ENCODE assay signal across 11 cellular contexts in the genomic region with DNA sequence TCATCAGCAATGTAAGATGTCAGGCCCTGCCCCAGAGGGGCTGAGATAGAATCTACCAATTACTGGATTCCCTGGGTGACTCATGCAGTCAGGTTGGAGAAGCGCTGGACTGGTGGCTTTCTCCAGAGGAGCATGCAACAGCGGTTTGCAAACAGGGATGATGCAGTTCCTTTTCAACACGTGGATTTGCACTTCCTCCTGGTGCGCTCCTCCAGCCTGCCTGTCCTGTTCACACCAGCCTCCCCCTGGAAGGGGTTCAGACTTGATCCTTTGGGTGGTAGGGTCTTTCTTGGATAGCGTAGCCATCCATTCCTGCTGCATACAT.
A peak's percentile ranks its signal among the peaks of the same experiment; 100 is the strongest.
DNase-seq lines count a peak whose midpoint lies in the region; ATAC-seq and TF ChIP-seq lines count a peak whose summit lies in the region.
"Had no signal": no experiment of that assay in that cellular context is flagged by ENCODE, and none has a peak within 500 bp of the region (broad histone marks: within the 10 kb centered on the region; RNA-seq: fewer than 3 reads in every experiment).

No MANE protein-coding gene starts in this region.

- no peak overlapping the region for H3K4me3 ChIP-seq in DOHH2 (ENCODE audit: low read length)
- no peak overlapping the region for H3K4me3 ChIP-seq in colonic mucosa

- H4K20me1 ChIP-seq in DOHH2 (ENCODE audit: control insufficient read depth, insufficient read depth, low read depth, low read length): no peaks in the 10 kb centered on the region

- H3K27ac ChIP-seq in DOHH2 (ENCODE audit: low read depth, low read length): no peak overlapping the region
- H3K27ac ChIP-seq in colonic mucosa: peak overlapping the region; percentile 28

- peak overlapping the region; percentile 27 for H3K4me2 ChIP-seq in DOHH2 (ENCODE audit: low read length)

- peak overlapping the region in 1 of 2 donors; percentile 12 for H3K9ac ChIP-seq in colonic mucosa (ENCODE audit: low read depth in 2 of 2, low read length in 2 of 2)

- H3K27me3 ChIP-seq in DOHH2 (ENCODE audit: control insufficient read depth, low read length) (no peaks in the 10 kb centered on the region), colonic mucosa (no peaks in the 10 kb centered on the region)

- POLR2A ChIA-PET in HEK293T (lab: Yijun Ruan, JAX): no interaction called here

- intact Hi-C loops in colonic mucosa (cut with DNase I): no loop called here

- peaks cover 2% of the 10 kb centered on the region; the same call in 1 of the 2 replicates for H3F3A ChIP-seq in DOHH2 (ENCODE audit: control insufficient read depth, insufficient read depth)

- ATAC-seq in HG02642 (IDR thresholded peaks at IDR 0.05; ENCODE audit: poor library complexity, unreplicated experiment) (no peak), GM21825 (IDR thresholded peaks at IDR 0.05; ENCODE audit: unreplicated experiment) (no peak)

- no peak for TF ChIP-seq CTCF in DOHH2 (IDR thresholded peaks at IDR 0.05; ENCODE audit: low read depth, low read length, poor library complexity, severe bottlenecking)
- no peak for TF ChIP-seq CTCF in colonic mucosa (IDR thresholded peaks at IDR 0.05)

- no peaks in the 10 kb centered on the region for H3K9me2 ChIP-seq in DOHH2 (replicated peaks; ENCODE audit: control insufficient read depth, low read length)

- H3K79me2 ChIP-seq in DOHH2 (ENCODE audit: control insufficient read depth, low read length): peaks cover 64% of the 10 kb centered on the region

- no peaks in the 10 kb centered on the region for H3K9me3 ChIP-seq in DOHH2 (ENCODE audit: control insufficient read depth, insufficient read depth, low read length)
- no peaks in the 10 kb centered on the region for H3K9me3 ChIP-seq in colonic mucosa

- peaks cover 69% of the 10 kb centered on the region for H3K4me1 ChIP-seq in DOHH2 (ENCODE audit: control insufficient read depth, low read length)
- no peaks in the 10 kb centered on the region for H3K4me1 ChIP-seq in colonic mucosa

- CTCF ChIA-PET in HEK293T (lab: Yijun Ruan, JAX): interaction anchor here (1.0 kb wide), 1 partner anchor 9 kb away, joined by 5 read pairs; no protein-coding TSS in a partner anchor

- H3K36me3 ChIP-seq in DOHH2 (ENCODE audit: control insufficient read depth, low read length) (no peaks in the 10 kb centered on the region), colonic mucosa (no peaks in the 10 kb centered on the region)

- DNase-seq in NCI-H345 (lab: John Stamatoyannopoulos, UW) (peak; percentile 83), colonic mucosa (peak; percentile 67), occipital lobe (lab: John Stamatoyannopoulos, UW) (peak; percentile 49), HEK293T (ENCODE audit: extremely low spot score) (no peak), mesenteric fat pad (ENCODE audit: low spot score) (no peak)
- DNase-seq: central memory CD4-positive, alpha-beta T cell; DMS79 treated with DMSO at 0.1 percent for 48 hours; SIG-M5 had no signal

TF ChIP-seq in HEK293T, 16 proteins besides CTCF, POLR2A, EP300 and RAD21:
- TF ChIP-seq ZNF384 (IDR thresholded peaks at IDR 0.05) (no peak), L3MBTL2 (conservative IDR thresholded peaks at IDR 0.05) (no peak), FOXK2 (IDR thresholded peaks at IDR 0.05) (no peak), ARNT (IDR thresholded peaks at IDR 0.05) (no peak), NFRKB (IDR thresholded peaks at IDR 0.05) (no peak), FOXM1 (IDR thresholded peaks at IDR 0.05; ENCODE audit: borderline replicate concordance) (no peak), FOXA1 (IDR thresholded peaks at IDR 0.05) (no peak), BHLHE40 (IDR thresholded peaks at IDR 0.05; ENCODE audit: borderline replicate concordance) (no peak), HDGF (IDR thresholded peaks at IDR 0.05; ENCODE audit: borderline replicate concordance) (no peak), SP1 (IDR thresholded peaks at IDR 0.05) (no peak), ELF4 (IDR thresholded peaks at IDR 0.05) (no peak), TARDBP (IDR thresholded peaks at IDR 0.05) (no peak)
- TF ChIP-seq, protein P1, sequence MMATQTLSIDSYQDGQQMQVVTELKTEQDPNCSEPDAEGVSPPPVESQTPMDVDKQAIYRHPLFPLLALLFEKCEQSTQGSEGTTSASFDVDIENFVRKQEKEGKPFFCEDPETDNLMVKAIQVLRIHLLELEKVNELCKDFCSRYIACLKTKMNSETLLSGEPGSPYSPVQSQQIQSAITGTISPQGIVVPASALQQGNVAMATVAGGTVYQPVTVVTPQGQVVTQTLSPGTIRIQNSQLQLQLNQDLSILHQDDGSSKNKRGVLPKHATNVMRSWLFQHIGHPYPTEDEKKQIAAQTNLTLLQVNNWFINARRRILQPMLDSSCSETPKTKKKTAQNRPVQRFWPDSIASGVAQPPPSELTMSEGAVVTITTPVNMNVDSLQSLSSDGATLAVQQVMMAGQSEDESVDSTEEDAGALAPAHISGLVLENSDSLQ (IDR thresholded peaks at IDR 0.05): no peak

Comparison
In these comparisons a context has a peak if more than half of its experiments do, and no peak if none do; other contexts are left out.
1. DNase-seq: peak in NCI-H345 (single experiment), colonic mucosa (single experiment) and occipital lobe (single experiment); none in HEK293T (single experiment) and mesenteric fat pad (single experiment).